Comparison of ENCODE assay signal across 8 cellular contexts in genomic region chr14:61438497-61438859, GRCh38.
DNase-seq lines count a peak whose midpoint lies in the region; ATAC-seq and TF ChIP-seq lines count a peak whose summit lies in the region.

No MANE protein-coding gene starts in this region.

- no peak for TF ChIP-seq POLR2A in GM18505 (IDR thresholded peaks at IDR 0.05; ENCODE audit: borderline replicate concordance, extremely low read depth, insufficient read depth, insufficient read length)
- TF ChIP-seq POLR2A in ovary (IDR thresholded peaks at IDR 0.05), result no peak

- H3K27ac ChIP-seq in mammary epithelial cell (ENCODE audit: insufficient read depth, low read depth, low read length) (no peak overlapping the region), parathyroid adenoma (no peak overlapping the region), ovary (no peak overlapping the region)

- H3K36me3 ChIP-seq in mammary epithelial cell (ENCODE audit: insufficient read depth, low read length) (no peaks in the 10 kb centered on the region), parathyroid adenoma (ENCODE audit: control insufficient read depth, insufficient read depth, low read length) (no peaks in the 10 kb centered on the region), ovary (no peaks in the 10 kb centered on the region)

- H3K79me2 ChIP-seq in mammary epithelial cell (ENCODE audit: insufficient read depth, low read length) (no peaks in the 10 kb centered on the region), parathyroid adenoma (peaks cover 2% of the 10 kb centered on the region)

- no peak overlapping the region for H3K4me3 ChIP-seq in mammary epithelial cell (replicated peaks in 1 of 3; ENCODE audit: insufficient read depth in 1 of 3, low read depth in 2 of 3, low read length in 3 of 3)
- H3K4me3 ChIP-seq in parathyroid adenoma (ENCODE audit: low read depth, low read length), result no peak overlapping the region
- H3K4me3 ChIP-seq in ovary, result no peak overlapping the region

- no peak overlapping the region for H3K9ac ChIP-seq in mammary epithelial cell (ENCODE audit: insufficient read depth, low read length)
- no peak overlapping the region for H3K9ac ChIP-seq in parathyroid adenoma

- H2AFZ ChIP-seq in mammary epithelial cell (ENCODE audit: low read depth, low read length), result no peak overlapping the region
- peak overlapping the region; percentile 39 for H2AFZ ChIP-seq in parathyroid adenoma

- TF ChIP-seq EP300 in ovary (IDR thresholded peaks at IDR 0.05), result no peak

- H3K4me1 ChIP-seq in mammary epithelial cell (ENCODE audit: insufficient read depth, low read length) (peaks cover 7% of the 10 kb centered on the region), parathyroid adenoma (peaks cover 10% of the 10 kb centered on the region), ovary (ENCODE audit: insufficient read depth) (peaks cover 5% of the 10 kb centered on the region)

- DNase-seq in mammary epithelial cell, result peak; percentile 32
- DNase-seq in ovary, result no peak
- DNase-seq in effector CD4-positive, alpha-beta T cell, result no peak
- no peak for DNase-seq in NCI-H2171 (lab: John Stamatoyannopoulos, UW)
- DNase-seq in SKM-1 (lab: John Stamatoyannopoulos, UW; ENCODE audit: unreplicated experiment), result no peak

- BruUV-seq in mammary epithelial cell (replicated peaks; lab: Mats Ljungman, UMichigan), result no TSS peak

- H4K20me1 ChIP-seq in mammary epithelial cell (ENCODE audit: insufficient read depth, low read length), result no peaks in the 10 kb centered on the region

- dilution Hi-C loops in mammary epithelial cell (cut with HindIII; ENCODE audit: low sequenced_read_pairs), result no loop called here

- in situ Hi-C loops in mammary epithelial cell (cut with MboI; ENCODE audit: low sequenced_read_pairs in 2 of 2), result no loop called here

- intact Hi-C loops in mammary epithelial cell (cut with micrococcal nuclease), result loop anchor here (5.0 kb wide), 1 partner anchor 116 kb away; the partner anchor contains the start of gene PRKCH
- intact Hi-C loops in ovary (cut with DNase I), result no loop called here

- WGBS in mammary epithelial cell (ENCODE audit: low coverage, missing lambda C conversion rate), result 88% methylated on average over 2 of the region's 2 CpGs
- WGBS in ovary, 3 donors, result 41 to 53% (median 46%) methylated on average over 2 of the region's 2 CpGs

- CTCF ChIA-PET in mammary epithelial cell (lab: Charles Lee; ENCODE audit: low non-redundant PET), result no interaction called here

- H3K9me3 ChIP-seq in mammary epithelial cell (replicated peaks; ENCODE audit: insufficient read depth, low read length) (no peaks in the 10 kb centered on the region), parathyroid adenoma (ENCODE audit: control insufficient read depth, low read length) (no peaks in the 10 kb centered on the region), ovary (no peaks in the 10 kb centered on the region)

- ATAC-seq in GM18505 (IDR thresholded peaks at IDR 0.05; ENCODE audit: unreplicated experiment) (peak; percentile 46), HG03045 (IDR thresholded peaks at IDR 0.05; ENCODE audit: unreplicated experiment) (peak; percentile 44)

- H3K27me3 ChIP-seq in mammary epithelial cell (ENCODE audit: insufficient read depth, low read length), result no peaks in the 10 kb centered on the region
- no peaks in the 10 kb centered on the region for H3K27me3 ChIP-seq in parathyroid adenoma (ENCODE audit: control insufficient read depth, insufficient read depth, low read length)
- H3K27me3 ChIP-seq in ovary, result no peaks in the 10 kb centered on the region

- H3K4me2 ChIP-seq in mammary epithelial cell (ENCODE audit: insufficient read depth, low read depth, low read length) (no peak overlapping the region), parathyroid adenoma (ENCODE audit: low read length) (no peak overlapping the region)

- no peak for TF ChIP-seq CTCF in mammary epithelial cell (conservative IDR thresholded peaks at IDR 0.05 in 1 of 2, IDR thresholded peaks at IDR 0.05 in 1 of 2; ENCODE audit: extremely low read depth in 1 of 2, insufficient read depth in 1 of 2, low read depth in 1 of 2, low read length in 2 of 2)
- TF ChIP-seq CTCF in parathyroid adenoma (IDR thresholded peaks at IDR 0.05), result no peak
- TF ChIP-seq CTCF in ovary (IDR thresholded peaks at IDR 0.05), result no peak
